ENCODE assay signal across 1 cellular context in genomic region chr12:93176610-93177126, GRCh38.
TF ChIP-seq lines count a peak whose summit lies in the region.

No MANE protein-coding gene starts in this region.

TF ChIP-seq in IMR-90, 13 proteins besides CTCF, POLR2A, EP300 and RAD21:
- TF ChIP-seq CEBPB (IDR thresholded peaks at IDR 0.05; ENCODE audit: low read depth, low read length), result no peak
- TF ChIP-seq USF2 (IDR thresholded peaks at IDR 0.05; ENCODE audit: low read depth, low read length), result no peak
- no peak for TF ChIP-seq CHD1 (IDR thresholded peaks at IDR 0.05; ENCODE audit: low read depth, low read length)
- TF ChIP-seq BHLHE40 (IDR thresholded peaks at IDR 0.05; ENCODE audit: low read depth, low read length), result no peak
- no peak for TF ChIP-seq SMC3 (IDR thresholded peaks at IDR 0.05; ENCODE audit: low read depth, low read length)
- no peak for TF ChIP-seq MAZ (IDR thresholded peaks at IDR 0.05; ENCODE audit: borderline replicate concordance, low read depth, low read length)
- TF ChIP-seq MXI1 (IDR thresholded peaks at IDR 0.05; ENCODE audit: borderline replicate concordance, low read depth, low read length), result no peak
- no peak for TF ChIP-seq RFX5 (IDR thresholded peaks at IDR 0.05; ENCODE audit: low read depth, low read length)
- TF ChIP-seq ELK1 (IDR thresholded peaks at IDR 0.05; ENCODE audit: borderline replicate concordance, low read depth, low read length), result no peak
- TF ChIP-seq RCOR1 (IDR thresholded peaks at IDR 0.05; ENCODE audit: insufficient replicate concordance, low read length), result no peak
- TF ChIP-seq FOS (IDR thresholded peaks at IDR 0.05; ENCODE audit: low read depth, low read length), result no peak
- TF ChIP-seq MAFK (IDR thresholded peaks at IDR 0.05; ENCODE audit: low read depth, low read length), result no peak
- no peak for TF ChIP-seq NFE2L2 (IDR thresholded peaks at IDR 0.05; ENCODE audit: low read depth, low read length)
